Comparison of ENCODE assay signal across 22 cellular contexts in genomic region chr9:134813841-134814240, GRCh38.
A peak's percentile ranks its signal among the peaks of the same experiment; 100 is the strongest.
DNase-seq lines count a peak whose midpoint lies in the region; ATAC-seq, FAIRE-seq and TF ChIP-seq lines count a peak whose summit lies in the region.
"Had no signal": no experiment of that assay in that cellular context is flagged by ENCODE, and none has a peak within 500 bp of the region (broad histone marks: within the 10 kb centered on the region; RNA-seq: fewer than 3 reads in every experiment).

No MANE protein-coding gene starts in this region.

- H3K4me1 Mint-ChIP-seq in GM23338 (peaks cover 35% of the 10 kb centered on the region), astrocyte (ENCODE audit: low read depth, unreplicated experiment) (peaks cover 51% of the 10 kb centered on the region), nephron (peaks cover 23% of the 10 kb centered on the region), type B pancreatic cell (ENCODE audit: unreplicated experiment) (peaks cover 10% of the 10 kb centered on the region)
- H3K4me1 Mint-ChIP-seq in CD4-positive, alpha-beta T cell (ENCODE audit: low read depth), result no peaks in the 10 kb centered on the region
- H3K4me1 Mint-ChIP-seq: B cell; CD8-positive, alpha-beta memory T cell; IgD-negative memory B cell had no signal

- DNase-seq in GM23338 (ENCODE audit: low spot score), result no peak
- no peak for DNase-seq in astrocyte (ENCODE audit: low read depth)
- no peak for DNase-seq in vagina (ENCODE audit: extremely low spot score in 2 of 2)
- DNase-seq in thyroid gland, result no peak
- DNase-seq in type B pancreatic cell (ENCODE audit: extremely low spot score, unreplicated experiment), result no peak
- DNase-seq in CD4-positive, alpha-beta T cell, result no peak
- DNase-seq: CD8-positive, alpha-beta memory T cell; COR-L47; DMS 273 treated with DMSO at 0.1 percent for 48 hours; DMS53; DND-41; EL; HCEC 1CT; KBM-7 had no signal

- intact Hi-C loops in vagina (cut with DNase I) (no loop called here), thyroid gland (cut with DNase I) (no loop called here)
- intact Hi-C loops in CD4-positive, alpha-beta T cell (cut with DNase I, micrococcal nuclease), result no loop called here

- no peaks in the 10 kb centered on the region for H3K36me3 Mint-ChIP-seq in GM23338 (ENCODE audit: low read depth)
- H3K36me3 Mint-ChIP-seq in astrocyte (ENCODE audit: low read depth, unreplicated experiment), result peaks cover 36% of the 10 kb centered on the region
- H3K36me3 Mint-ChIP-seq in nephron (ENCODE audit: low read depth), result peaks cover 35% of the 10 kb centered on the region
- peaks cover 4% of the 10 kb centered on the region for H3K36me3 Mint-ChIP-seq in type B pancreatic cell
- H3K36me3 Mint-ChIP-seq in CD4-positive, alpha-beta T cell (ENCODE audit: low read depth), result no peaks in the 10 kb centered on the region
- H3K36me3 Mint-ChIP-seq: CD8-positive, alpha-beta memory T cell; IgD-negative memory B cell had no signal

- H3K36me3 ChIP-seq in GM23338 (ENCODE audit: insufficient read depth) (no peaks in the 10 kb centered on the region), astrocyte (ENCODE audit: insufficient read depth, low read length) (peaks cover 64% of the 10 kb centered on the region), vagina (peaks cover 0 to 27% of the 10 kb centered on the region in 2 donors), thyroid gland (no peaks in the 10 kb centered on the region)

- H3K27me3 ChIP-seq in GM23338 (ENCODE audit: insufficient read depth) (no peaks in the 10 kb centered on the region), astrocyte (ENCODE audit: insufficient read depth, low read length) (no peaks in the 10 kb centered on the region), vagina (no peaks in the 10 kb centered on the region), thyroid gland (no peaks in the 10 kb centered on the region)
- H3K27me3 ChIP-seq in CD4-positive, alpha-beta T cell (ENCODE audit: control insufficient read depth, insufficient read depth, low read length), result no peaks in the 10 kb centered on the region
- H3K27me3 ChIP-seq: BLaER1 treated with 17β-estradiol and CSF1 and Interleukin-3, amounts not matched to agents 10 nM and 100 nM had no signal

- no peaks in the 10 kb centered on the region for H3K9me2 ChIP-seq in GM23338 (ENCODE audit: insufficient read depth)

- H3K27ac ChIP-seq in GM23338 (ENCODE audit: low read depth) (no peak overlapping the region), astrocyte (ENCODE audit: low read depth, low read length) (peak overlapping the region; percentile 67), vagina (peak overlapping the region; percentile 55), thyroid gland (no peak overlapping the region)
- no peak overlapping the region for H3K27ac ChIP-seq in CD4-positive, alpha-beta T cell (ENCODE audit: low read depth, low read length)
- H3K27ac ChIP-seq: BLaER1 treated with 17β-estradiol and CSF1 and Interleukin-3, amounts not matched to agents 10 nM and 100 nM had no signal

- POLR2A ChIA-PET in CD4-positive, alpha-beta T cell (lab: Charles Lee), result no interaction called here

- H3K4me3 Mint-ChIP-seq in GM23338 (no peak overlapping the region), astrocyte (ENCODE audit: unreplicated experiment) (no peak overlapping the region), nephron (no peak overlapping the region), type B pancreatic cell (no peak overlapping the region)
- no peak overlapping the region for H3K4me3 Mint-ChIP-seq in CD4-positive, alpha-beta T cell
- H3K4me3 Mint-ChIP-seq: B cell; CD8-positive, alpha-beta memory T cell; IgD-negative memory B cell had no signal

- no peak for ATAC-seq in GM23338
- ATAC-seq in CD4-positive, alpha-beta T cell (ENCODE audit: poor library complexity), result no peak
- ATAC-seq: GM12878 had no signal

- H3K27me3 Mint-ChIP-seq in GM23338 (ENCODE audit: insufficient read depth, low read depth, poor library complexity) (peaks cover 6% of the 10 kb centered on the region), astrocyte (ENCODE audit: low read depth, unreplicated experiment) (no peaks in the 10 kb centered on the region), nephron (ENCODE audit: low read depth) (no peaks in the 10 kb centered on the region), type B pancreatic cell (peaks cover 4% of the 10 kb centered on the region)
- no peaks in the 10 kb centered on the region for H3K27me3 Mint-ChIP-seq in CD4-positive, alpha-beta T cell
- H3K27me3 Mint-ChIP-seq: B cell, IgD-negative memory B cell had no signal

- H4K20me1 ChIP-seq in GM23338 (replicated peaks; ENCODE audit: insufficient read depth) (no peaks in the 10 kb centered on the region), astrocyte (ENCODE audit: insufficient read depth, low read length) (peaks cover 70% of the 10 kb centered on the region)

- H3K9me3 ChIP-seq in astrocyte (ENCODE audit: insufficient read depth, low read depth, low read length) (no peaks in the 10 kb centered on the region), vagina (no peaks in the 10 kb centered on the region), thyroid gland (no peaks in the 10 kb centered on the region)
- no peaks in the 10 kb centered on the region for H3K9me3 ChIP-seq in CD4-positive, alpha-beta T cell (ENCODE audit: control insufficient read depth, low read length)
- H3K9me3 ChIP-seq: BLaER1 treated with 17β-estradiol and CSF1 and Interleukin-3, amounts not matched to agents 10 nM and 100 nM had no signal

- no peak overlapping the region for H3K9ac ChIP-seq in astrocyte (ENCODE audit: low read length)
- H3K9ac ChIP-seq: BLaER1 treated with 17β-estradiol and CSF1 and Interleukin-3, amounts not matched to agents 10 nM and 100 nM had no signal

- CTCF ChIA-PET in CD4-positive, alpha-beta T cell (lab: Charles Lee), result no interaction called here

- no peak overlapping the region for H2AFZ ChIP-seq in GM23338
- no peak overlapping the region for H2AFZ ChIP-seq in astrocyte (ENCODE audit: low read depth, low read length)

- H3K9me3 Mint-ChIP-seq in GM23338 (no peaks in the 10 kb centered on the region), astrocyte (ENCODE audit: unreplicated experiment) (no peaks in the 10 kb centered on the region), nephron (no peaks in the 10 kb centered on the region), type B pancreatic cell (no peaks in the 10 kb centered on the region)
- no peaks in the 10 kb centered on the region for H3K9me3 Mint-ChIP-seq in CD4-positive, alpha-beta T cell
- H3K9me3 Mint-ChIP-seq: CD8-positive, alpha-beta memory T cell; IgD-negative memory B cell had no signal

- WGBS in thyroid gland, 2 donors, result 92 to 95% methylated on average over 14 to 17 of the region's 19 CpGs

- TF ChIP-seq CTCF in GM23338 (conservative IDR thresholded peaks at IDR 0.05; ENCODE audit: low read depth in 2 of 2), result no peak
- no peak for TF ChIP-seq CTCF in astrocyte (IDR thresholded peaks at IDR 0.05; ENCODE audit: insufficient read depth, low read depth, low read length)
- no peak for TF ChIP-seq CTCF in nephron (IDR thresholded peaks at IDR 0.05; ENCODE audit: unreplicated experiment in 3 of 3)
- TF ChIP-seq CTCF in vagina (IDR thresholded peaks at IDR 0.05), result no peak
- no peak for TF ChIP-seq CTCF in thyroid gland (IDR thresholded peaks at IDR 0.05)
- TF ChIP-seq CTCF in type B pancreatic cell (conservative IDR thresholded peaks at IDR 0.05), result no peak
- TF ChIP-seq CTCF in CD4-positive, alpha-beta T cell (IDR thresholded peaks at IDR 0.05), result no peak

- TF ChIP-seq POLR2A in vagina (IDR thresholded peaks at IDR 0.05) (no peak), thyroid gland (IDR thresholded peaks at IDR 0.05) (no peak)

- H3K27ac Mint-ChIP-seq in GM23338 (peak overlapping the region; percentile 18; the same call in 1 of the 2 replicates), astrocyte (ENCODE audit: unreplicated experiment) (peak overlapping the region; percentile 98), nephron (peak overlapping the region in 2 of 3 experiments; percentile 85 to 95), type B pancreatic cell (no peak overlapping the region)
- no peak overlapping the region for H3K27ac Mint-ChIP-seq in CD4-positive, alpha-beta T cell
- H3K27ac Mint-ChIP-seq: B cell; CD8-positive, alpha-beta memory T cell; IgD-negative memory B cell had no signal

- FAIRE-seq in astrocyte (lab: Jason Lieb, UNC), result no peak
- FAIRE-seq: A204.1, GM12878, H54, HTR-8/SVneo had no signal

- H3K4me3 ChIP-seq in GM23338 (no peak overlapping the region), astrocyte (ENCODE audit: insufficient read depth, low read depth, low read length) (no peak overlapping the region), vagina (no peak overlapping the region), thyroid gland (replicated peaks in 1 of 3) (no peak overlapping the region)
- H3K4me3 ChIP-seq: BLaER1 treated with 17β-estradiol and CSF1 and Interleukin-3, amounts not matched to agents 10 nM and 100 nM; GM12878 had no signal

- H3F3A ChIP-seq in GM23338 (replicated peaks; ENCODE audit: low read depth), result no peaks in the 10 kb centered on the region; the same call in 1 of the 2 replicates

- H3K79me2 ChIP-seq in GM23338 (replicated peaks; ENCODE audit: insufficient read depth) (no peaks in the 10 kb centered on the region), astrocyte (ENCODE audit: insufficient read depth, low read length) (peaks cover 23% of the 10 kb centered on the region)

- no peak overlapping the region for H3K4me2 ChIP-seq in GM23338
- no peak overlapping the region for H3K4me2 ChIP-seq in astrocyte (ENCODE audit: low read length)
- H3K4me2 ChIP-seq: BLaER1 treated with 17β-estradiol and CSF1 and Interleukin-3, amounts not matched to agents 10 nM and 100 nM had no signal

- H3K4me1 ChIP-seq in GM23338 (ENCODE audit: insufficient read depth), result peaks cover 12% of the 10 kb centered on the region
- peaks cover 45% of the 10 kb centered on the region for H3K4me1 ChIP-seq in astrocyte (ENCODE audit: insufficient read depth, low read length)
- H3K4me1 ChIP-seq in vagina, result peaks cover 35% of the 10 kb centered on the region
- H3K4me1 ChIP-seq in thyroid gland, result no peaks in the 10 kb centered on the region

TF ChIP-seq in GM23338, 12 proteins besides CTCF, POLR2A, EP300 and RAD21 (continues in another document):
- TF ChIP-seq JUNB (IDR thresholded peaks at IDR 0.05; ENCODE audit: unreplicated experiment) (no peak), CREB1 (CRISPR knock-in tag; IDR thresholded peaks at IDR 0.05; ENCODE audit: low read depth) (no peak), ZNF331 (CRISPR knock-in tag; IDR thresholded peaks at IDR 0.05; ENCODE audit: low read depth) (no peak), ZNF114 (CRISPR knock-in tag; IDR thresholded peaks at IDR 0.05) (no peak), STAT1 (IDR thresholded peaks at IDR 0.05; ENCODE audit: unreplicated experiment) (no peak), EZH2phosphoT487 (IDR thresholded peaks at IDR 0.05; ENCODE audit: unreplicated experiment) (no peak), EZH2 (IDR thresholded peaks at IDR 0.05; ENCODE audit: low read depth, unreplicated experiment) (no peak), NANOG (IDR thresholded peaks at IDR 0.05; ENCODE audit: borderline replicate concordance) (no peak)

Comparison
In these comparisons a context has a peak if more than half of its experiments do, and no peak if none do; other contexts are left out.
1. H3K27ac ChIP-seq: peak in astrocyte (single experiment) and vagina (single experiment); none in GM23338 (single experiment), thyroid gland (0 of 3) and CD4-positive, alpha-beta T cell (single experiment).
2. H3K27ac Mint-ChIP-seq: peak in GM23338 (single experiment), astrocyte (single experiment) and nephron (2 of 3); none in type B pancreatic cell (single experiment) and CD4-positive, alpha-beta T cell (single experiment).